Comparison of ENCODE assay signal across 16 cellular contexts in the genomic region with DNA sequence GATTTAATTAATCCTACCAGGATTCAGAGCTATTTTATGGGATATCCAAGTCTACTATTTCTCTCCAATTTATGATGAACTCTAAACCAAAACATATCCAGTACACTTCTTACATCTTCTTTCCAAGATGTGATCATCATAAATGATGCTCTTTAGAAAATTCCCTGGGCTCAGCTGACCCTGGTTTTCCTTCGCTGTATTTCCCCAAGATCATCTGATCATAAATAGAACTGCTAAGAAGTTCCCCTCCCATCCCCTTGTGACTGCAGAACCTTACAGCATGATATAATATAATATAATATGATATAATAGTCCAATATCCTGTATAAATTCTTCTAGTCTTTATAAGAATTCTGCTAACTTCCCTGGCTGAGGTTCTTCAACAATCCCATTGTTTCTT.
"Had no signal": no experiment of that assay in that cellular context is flagged by ENCODE, and none has a peak within 500 bp of the region (broad histone marks: within the 10 kb centered on the region; RNA-seq: fewer than 3 reads in every experiment).

No MANE protein-coding gene starts in this region.

- H3K4me1 ChIP-seq: esophagus muscularis mucosa, heart left ventricle, neural progenitor cell, tibial artery had no signal

- H3K27me3 ChIP-seq: esophagus muscularis mucosa, heart left ventricle, neural progenitor cell, ovary, tibial artery had no signal

- DNase-seq: cerebellar nuclear complex; effector memory CD8-positive, alpha-beta T cell; foreskin melanocyte; heart left ventricle; hypothalamus; kidney glomerular epithelial cell; mammary epithelial cell; nucleus accumbens; ovary; right cardiac atrium; stimulated activated CD4-positive, alpha-beta T cell treated with anti-CD3 and anti-CD28 coated beads, Interleukin-4, amount 100 ng/mL, for 1 hour; stimulated activated CD8-positive, alpha-beta memory T cell treated with anti-CD3 and anti-CD28 coated beads, Interleukin-4, amount 100 ng/mL, for 48 hours; tibial artery had no signal

- H3K9me3 ChIP-seq: esophagus muscularis mucosa, ovary, tibial artery had no signal

- H3K27ac ChIP-seq: epithelial cell of prostate, esophagus muscularis mucosa, neural progenitor cell, ovary, tibial artery had no signal

- H3K36me3 ChIP-seq: esophagus muscularis mucosa, heart left ventricle, neural progenitor cell, ovary, tibial artery had no signal

- H3K4me3 ChIP-seq: esophagus muscularis mucosa, heart left ventricle, neural progenitor cell, ovary, tibial artery had no signal

- H3K9ac ChIP-seq: neural progenitor cell had no signal
